ENCODE assay signal across 27 cellular contexts in the genomic region with DNA sequence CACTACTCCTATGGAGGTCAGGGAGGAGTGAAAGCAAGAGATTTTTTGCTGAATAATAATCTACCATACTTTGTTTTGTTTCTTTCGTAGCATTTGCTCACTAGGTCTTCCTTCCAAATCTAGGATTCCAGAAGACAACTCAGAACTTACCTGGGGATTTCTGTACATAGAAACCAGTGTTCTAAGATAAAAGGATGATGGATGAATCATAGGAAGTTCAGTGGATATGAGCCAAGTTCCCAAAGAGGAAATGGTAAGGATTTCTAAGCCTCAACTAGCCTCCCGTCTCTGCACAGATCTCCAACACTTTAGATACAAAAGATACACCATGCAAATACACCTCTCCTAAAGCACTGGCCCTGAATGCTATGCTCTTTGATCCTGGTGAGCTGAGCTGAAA.
"Had no signal": no experiment of that assay in that cellular context is flagged by ENCODE, and none has a peak within 500 bp of the region (broad histone marks: within the 10 kb centered on the region; RNA-seq: fewer than 3 reads in every experiment).

No MANE protein-coding gene starts in this region.

- DNase-seq: activated B cell treated with CpG ODN at 0.5 μM for 24 hours; activated CD4-positive, alpha-beta T cell treated with anti-CD3 and anti-CD28 coated beads for 48 hours; activated CD4-positive, alpha-beta T cell treated with anti-CD3 and anti-CD28 coated beads, Interleukin-2, amount 50 U/mL, for 1 hour; activated CD4-positive, alpha-beta T cell treated with anti-CD3 and anti-CD28 coated beads, Interleukin-2, amount 50 U/mL, for 48 hours; activated CD8-positive, alpha-beta memory T cell treated with anti-CD3 and anti-CD28 coated beads for 24 hours; activated CD8-positive, alpha-beta T cell treated with anti-CD3 and anti-CD28 coated beads for 36 hours; activated effector memory CD4-positive, alpha-beta T cell treated with Interleukin-2 at 50 U/mL for 16 hours; activated gamma-delta T cell treated with Interleukin-2 at 50 U/mL for 16 hours; activated naive CD4-positive, alpha-beta T cell treated with anti-CD3 and anti-CD28 coated beads, Interleukin-2, amount 50 U/mL, for 16 hours; activated naive CD4-positive, alpha-beta T cell treated with Interleukin-2 at 50 U/mL for 16 hours; activated T-cell treated with anti-CD3 and anti-CD28 coated beads, Interleukin-2, amount 50 U/mL, for 4 hours; amniotic stem cell; anterior cingulate cortex; body of pancreas; dorsolateral prefrontal cortex; effector memory CD4-positive, alpha-beta T cell; esophagus squamous epithelium; head of caudate nucleus; SW 1271; T-helper 1 cell; T-helper 17 cell; T1000; WERI-Rb-1 had no signal

- H3K4me1 ChIP-seq: body of pancreas, esophagus squamous epithelium had no signal

- H3K4me3 ChIP-seq: body of pancreas, coronary artery, dorsolateral prefrontal cortex, esophagus squamous epithelium had no signal

- ATAC-seq: activated CD4-positive, CD25-positive, alpha-beta regulatory T cell treated with anti-CD3 and anti-CD28 coated beads, Interleukin-2, amount 50 U/mL, for 24 hours; activated CD8-positive, alpha-beta T cell treated with anti-CD3 and anti-CD28 coated beads for 36 hours; activated T-cell treated with anti-CD3 and anti-CD28 coated beads, Interleukin-2, amount 50 U/mL, for 4 hours; activated T-helper 17 cell treated with anti-CD3 and anti-CD28 coated beads, Interleukin-2, amount 50 U/mL, for 72 hours; body of pancreas; T-helper 17 cell had no signal

- H3K36me3 ChIP-seq: esophagus squamous epithelium, WERI-Rb-1 had no signal

- H3K27me3 ChIP-seq: body of pancreas, dorsolateral prefrontal cortex, esophagus squamous epithelium had no signal

- H3K27ac ChIP-seq: body of pancreas, coronary artery, dorsolateral prefrontal cortex, epithelial cell of prostate, esophagus squamous epithelium, WERI-Rb-1 had no signal

- H3K9me3 ChIP-seq: body of pancreas, esophagus squamous epithelium had no signal
